2 cellular contexts compared by ENCODE assay signal in genomic region chr19:42071247-42071646, GRCh38.
TF ChIP-seq lines count a peak whose summit lies in the region.

No MANE protein-coding gene starts in this region.

TF ChIP-seq in HepG2, 621 proteins besides CTCF, POLR2A, EP300 and RAD21:
- TF ChIP-seq SRY (CRISPR knock-in tag; IDR thresholded peaks at IDR 0.05): no peak
- TF ChIP-seq BHLHE40 (IDR thresholded peaks at IDR 0.05; ENCODE audit: low read length): peak; percentile 66
- TF ChIP-seq MNT (IDR thresholded peaks at IDR 0.05): peak; percentile 58

TF ChIP-seq in K562, 482 proteins besides CTCF, POLR2A, EP300 and RAD21:
- TF ChIP-seq HMBOX1 (IDR thresholded peaks at IDR 0.05): no peak
- TF ChIP-seq E2F8 (IDR thresholded peaks at IDR 0.05; ENCODE audit: low read depth, partially characterized antibody): no peak
- TF ChIP-seq MAX (CRISPR knock-in tag; IDR thresholded peaks at IDR 0.05): 0 out of 2 replicates have a peak, but pooled peaks have one; percentile 16
- TF ChIP-seq LEF1 (IDR thresholded peaks at IDR 0.05): no peak
- TF ChIP-seq SMARCB1 (IDR thresholded peaks at IDR 0.05; ENCODE audit: insufficient read length, low read depth): no peak
- TF ChIP-seq HNRNPL (IDR thresholded peaks at IDR 0.05; ENCODE audit: low read depth, low read length): no peak
- TF ChIP-seq E2F6 (IDR thresholded peaks at IDR 0.05; ENCODE audit: borderline replicate concordance in 1 of 2, extremely low read depth in 1 of 2, insufficient read depth in 1 of 2, insufficient read length in 1 of 2, low read depth in 1 of 2, low read length in 1 of 2, poor library complexity in 1 of 2, severe bottlenecking in 1 of 2): peak in 1 of 2 experiments; percentile 16
- no peak for TF ChIP-seq ZKSCAN1 (IDR thresholded peaks at IDR 0.05; ENCODE audit: low read depth, low read length)
- TF ChIP-seq RBM22 (IDR thresholded peaks at IDR 0.05; ENCODE audit: low read depth, low read length, poor library complexity, severe bottlenecking): no peak
- TF ChIP-seq CXXC5 (CRISPR knock-in tag; IDR thresholded peaks at IDR 0.05): no peak
- TF ChIP-seq PBX2 (CRISPR knock-in tag; IDR thresholded peaks at IDR 0.05; ENCODE audit: low read depth): no peak
- no peak for TF ChIP-seq PBX2 (tag; conservative IDR thresholded peaks at IDR 0.05; ENCODE audit: low read depth)
- TF ChIP-seq SMAD4 (CRISPR knock-in tag; conservative IDR thresholded peaks at IDR 0.05): no peak
- TF ChIP-seq ZFP1 (CRISPR knock-in tag; IDR thresholded peaks at IDR 0.05): no peak
- TF ChIP-seq ZNF707 (CRISPR knock-in tag; conservative IDR thresholded peaks at IDR 0.05): no peak
- TF ChIP-seq ETS1 (conservative IDR thresholded peaks at IDR 0.05; ENCODE audit: control insufficient read depth, low read depth, low read length): no peak
- no peak for TF ChIP-seq MBD1 (CRISPR knock-in tag; IDR thresholded peaks at IDR 0.05)
- TF ChIP-seq ETS2 (tag; IDR thresholded peaks at IDR 0.05; ENCODE audit: borderline replicate concordance, poor library complexity, severe bottlenecking): no peak
- TF ChIP-seq VEZF1 (CRISPR knock-in tag; IDR thresholded peaks at IDR 0.05): no peak
- TF ChIP-seq TOE1 (IDR thresholded peaks at IDR 0.05; ENCODE audit: borderline replicate concordance): no peak
- no peak for TF ChIP-seq TOE1 (CRISPR knock-in tag; IDR thresholded peaks at IDR 0.05; ENCODE audit: borderline replicate concordance, low read depth)
- peak; percentile 71 for TF ChIP-seq BHLHE40 (IDR thresholded peaks at IDR 0.05; ENCODE audit: low read length)
- no peak for TF ChIP-seq MCM2 (IDR thresholded peaks at IDR 0.05; ENCODE audit: low read depth)
- no peak for TF ChIP-seq KLF13 (tag; IDR thresholded peaks at IDR 0.05; ENCODE audit: borderline replicate concordance, low read depth)
- no peak for TF ChIP-seq ERF (CRISPR knock-in tag; IDR thresholded peaks at IDR 0.05)
- no peak for TF ChIP-seq FUS (optimal IDR thresholded peaks at IDR 0.05; ENCODE audit: low read depth, low read length)
- no peak for TF ChIP-seq PHF20 (IDR thresholded peaks at IDR 0.05; ENCODE audit: partially characterized antibody)
- TF ChIP-seq ZNF740 (CRISPR knock-in tag; IDR thresholded peaks at IDR 0.05): no peak
- no peak for TF ChIP-seq ZNF740 (tag; IDR thresholded peaks at IDR 0.05)
- no peak for TF ChIP-seq NFXL1 (CRISPR knock-in tag; IDR thresholded peaks at IDR 0.05)
TF ChIP-seq in K562: peak in this region for 3.
